In the genomic region with DNA sequence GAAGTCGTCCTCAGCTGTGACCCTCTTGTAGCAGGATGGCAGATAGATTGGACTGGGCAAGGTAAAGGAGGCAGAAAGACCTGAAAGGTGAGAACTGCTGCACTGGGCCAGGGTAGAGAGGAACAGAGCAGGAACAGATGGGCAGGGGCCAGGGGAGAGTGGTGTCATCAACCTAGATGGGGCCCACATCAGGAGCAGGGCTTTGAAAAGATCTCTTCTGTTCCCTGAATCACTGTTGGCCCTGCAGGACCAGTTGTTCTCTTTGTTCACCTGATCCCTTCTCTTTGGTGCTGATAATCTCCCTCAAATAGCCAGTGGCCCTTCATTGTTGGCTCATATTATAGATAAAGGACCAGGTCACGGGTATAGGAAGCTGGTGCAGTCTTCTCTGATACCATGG, we compare ENCODE assay signal across 15 cellular contexts. TPM values are rescaled to one million over a fixed set of nuclear protein-coding genes. Genes with fewer than 3 reads are reported as not detected.
A peak's percentile ranks its signal among the peaks of the same experiment; 100 is the strongest.
DNase-seq lines count a peak whose midpoint lies in the region; ATAC-seq and TF ChIP-seq lines count a peak whose summit lies in the region.
"Had no signal": no experiment of that assay in that cellular context is flagged by ENCODE, and none has a peak within 500 bp of the region (broad histone marks: within the 10 kb centered on the region; RNA-seq: fewer than 3 reads in every experiment).

No MANE protein-coding gene starts in this region.

- CTCF ChIA-PET in RWPE1 (lab: Yijun Ruan, JAX), result interaction anchor here (0.5 kb wide), 1 partner anchor 12 kb away, joined by 4 read pairs; no protein-coding TSS in a partner anchor

- peak overlapping the region; percentile 7 for H3K27ac Mint-ChIP-seq in type B pancreatic cell
- H3K27ac Mint-ChIP-seq: B cell; CD4-positive, alpha-beta T cell; HFFc6 had no signal

- POLR2A ChIA-PET in RWPE1 (lab: Yijun Ruan, JAX; ENCODE audit: low non-redundant PET), result no interaction called here

- no peak for TF ChIP-seq CTCF in type B pancreatic cell (conservative IDR thresholded peaks at IDR 0.05)
- no peak for TF ChIP-seq CTCF in RWPE1 (conservative IDR thresholded peaks at IDR 0.05; ENCODE audit: low read depth)

- peaks cover 16% of the 10 kb centered on the region for H3K4me1 Mint-ChIP-seq in type B pancreatic cell (ENCODE audit: unreplicated experiment)

- no peaks in the 10 kb centered on the region for H3K36me3 Mint-ChIP-seq in type B pancreatic cell

- no peaks in the 10 kb centered on the region for H3K9me3 Mint-ChIP-seq in type B pancreatic cell
- H3K9me3 Mint-ChIP-seq: CD4-positive, alpha-beta T cell; HFFc6 had no signal

- peak; percentile 72 for ATAC-seq in esophagus mucosa

- H3K27me3 Mint-ChIP-seq in type B pancreatic cell, result no peaks in the 10 kb centered on the region
- H3K27me3 Mint-ChIP-seq: B cell; CD4-positive, alpha-beta T cell had no signal

- no peak overlapping the region for H3K4me3 Mint-ChIP-seq in type B pancreatic cell
- H3K4me3 Mint-ChIP-seq: B cell; CD4-positive, alpha-beta T cell; HFFc6 had no signal

- H3K27ac ChIP-seq in RWPE1, result no peak overlapping the region

- DNase-seq in NCI-H82 (lab: John Stamatoyannopoulos, UW) (peak; percentile 14), NCI-H82 treated with DMSO at 0.1 percent for 48 hours (lab: John Stamatoyannopoulos, UW; ENCODE audit: unreplicated experiment) (no peak), NCI-H146 (lab: John Stamatoyannopoulos, UW) (peak; percentile 93), type B pancreatic cell (ENCODE audit: extremely low spot score, unreplicated experiment) (no peak), RWPE1 (ENCODE audit: low spot score) (no peak), amygdala (lab: John Stamatoyannopoulos, UW) (no peak)
- DNase-seq: C1 segment of cervical spinal cord; CD4-positive, alpha-beta T cell; DND-41; GDM1; GOT3; HCEC 1CT; HFFc6 had no signal

RNA-seq across cellular contexts. Expression of a gene that starts 59.9 kb away (rescaled TPM):
- total RNA-seq in esophagus mucosa (36.1 TPM), type B pancreatic cell (ENCODE audit: low replicate concordance) (20.9 and 29.8 TPM in 2 replicates)

Comparison
In these comparisons a context has a peak if more than half of its experiments do, and no peak if none do; other contexts are left out.
1. DNase-seq: peak in NCI-H82 (single experiment) and NCI-H146 (single experiment); none in NCI-H82 treated with DMSO at 0.1 percent for 48 hours (single experiment), type B pancreatic cell (single experiment), RWPE1 (single experiment) and amygdala (0 of 56).